Comparison of ENCODE assay signal across 9 cellular contexts in the genomic region with DNA sequence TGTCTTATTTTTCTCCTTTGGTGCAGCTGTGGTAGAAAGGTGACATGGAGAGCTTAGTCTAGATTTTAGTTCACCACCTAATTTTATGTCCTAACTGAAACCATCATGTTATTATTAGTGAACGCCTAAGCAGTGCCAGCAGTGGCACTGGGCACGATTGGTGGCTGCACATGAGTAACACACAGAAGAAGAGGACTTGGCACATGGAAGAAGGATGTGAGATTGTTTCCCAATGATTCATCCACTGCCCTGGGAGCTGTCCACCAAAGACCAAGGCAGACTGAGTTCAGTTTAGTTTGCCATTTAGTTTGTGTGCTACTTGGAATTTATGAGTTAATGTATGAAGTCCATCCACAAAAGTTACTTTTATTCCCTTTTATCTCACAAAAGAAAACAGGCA.
A peak's percentile ranks its signal among the peaks of the same experiment; 100 is the strongest.
DNase-seq lines count a peak whose midpoint lies in the region; ATAC-seq lines count a peak whose summit lies in the region.
"Had no signal": no experiment of that assay in that cellular context is flagged by ENCODE, and none has a peak within 500 bp of the region (broad histone marks: within the 10 kb centered on the region; RNA-seq: fewer than 3 reads in every experiment).

No MANE protein-coding gene starts in this region.

- peak; percentile 49 for DNase-seq in H4 (ENCODE audit: low spot score)
- peak; percentile 87 for DNase-seq in amniotic epithelial cell (ENCODE audit: low read depth)
- DNase-seq in Right ventricle myocardium superior = peak; percentile 73
- no peak for DNase-seq in sciatic nerve (ENCODE audit: low spot score)
- DNase-seq in hippocampal formation (lab: John Stamatoyannopoulos, UW) = no peak
- no peak for DNase-seq in DMS53 (lab: John Stamatoyannopoulos, UW)
- DNase-seq in GM19238 (ENCODE audit: insufficient read length, low spot score) = no peak
- DNase-seq: NCI-H2107 had no signal

- intact Hi-C loops in Right ventricle myocardium superior (cut with DNase I) = no loop called here
- intact Hi-C loops in sciatic nerve (cut with DNase I) = no loop called here

- ATAC-seq in Right ventricle myocardium superior (ENCODE audit: poor library complexity) (peak; percentile 97), sciatic nerve (peak; percentile 59), GM19328 (IDR thresholded peaks at IDR 0.05; ENCODE audit: unreplicated experiment) (no peak)

Comparison
In these comparisons a context has a peak if more than half of its experiments do, and no peak if none do; other contexts are left out.
1. DNase-seq: peak in H4 (single experiment), amniotic epithelial cell (single experiment) and Right ventricle myocardium superior (single experiment); none in sciatic nerve (single experiment), hippocampal formation (0 of 2), DMS53 (single experiment) and GM19238 (single experiment).